Comparison of ENCODE assay signal across 1 cellular context in genomic region chr9:35646583-35647265, GRCh38.
TF ChIP-seq lines count a peak whose summit lies in the region.

No MANE protein-coding gene starts in this region.

TF ChIP-seq in HepG2, 621 proteins besides CTCF, POLR2A, EP300 and RAD21 (continued from another document and continues in another):
- TF ChIP-seq CEBPB (IDR thresholded peaks at IDR 0.05; ENCODE audit: borderline replicate concordance, low read depth, low read length) (no peak), CEBPZ (IDR thresholded peaks at IDR 0.05; ENCODE audit: low read length) (no peak), ZNF256 (CRISPR knock-in tag; conservative IDR thresholded peaks at IDR 0.05) (no peak), ZNF749 (CRISPR knock-in tag; IDR thresholded peaks at IDR 0.05; ENCODE audit: borderline replicate concordance) (no peak), BRF2 (CRISPR knock-in tag; IDR thresholded peaks at IDR 0.05) (peak; percentile 50; the same call in 1 of the 2 replicates), ZNF207 (IDR thresholded peaks at IDR 0.05; ENCODE audit: borderline replicate concordance) (no peak), MYNN (CRISPR knock-in tag; IDR thresholded peaks at IDR 0.05; ENCODE audit: low read depth) (no peak), ZMYM4 (CRISPR knock-in tag; IDR thresholded peaks at IDR 0.05) (peak; percentile 53; the same call in 1 of the 2 replicates), ZNF710 (CRISPR knock-in tag; IDR thresholded peaks at IDR 0.05; ENCODE audit: borderline replicate concordance) (0 out of 2 replicates have a peak, but pooled peaks have one; percentile 20), SAP130 (CRISPR knock-in tag; IDR thresholded peaks at IDR 0.05; ENCODE audit: low read depth) (peak; percentile 68; the same call in 1 of the 2 replicates), SRSF9 (IDR thresholded peaks at IDR 0.05; ENCODE audit: borderline replicate concordance, insufficient read depth, low read depth, low read length, poor library complexity, severe bottlenecking) (no peak), ZBTB42 (CRISPR knock-in tag; IDR thresholded peaks at IDR 0.05) (no peak), PLSCR1 (CRISPR knock-in tag; IDR thresholded peaks at IDR 0.05; ENCODE audit: borderline replicate concordance) (no peak), ZBTB43 (CRISPR knock-in tag; conservative IDR thresholded peaks at IDR 0.05) (0 out of 2 replicates have a peak, but pooled peaks have one; percentile 54), THAP7 (CRISPR knock-in tag; IDR thresholded peaks at IDR 0.05) (no peak; the same call in 1 of the 2 replicates), ZNF609 (CRISPR knock-in tag; IDR thresholded peaks at IDR 0.05; ENCODE audit: borderline replicate concordance) (no peak), ZFP1 (CRISPR knock-in tag; IDR thresholded peaks at IDR 0.05) (no peak), BCLAF1 (IDR thresholded peaks at IDR 0.05) (no peak), KDM2A (CRISPR knock-in tag; IDR thresholded peaks at IDR 0.05; ENCODE audit: borderline replicate concordance, low read depth) (peak; percentile 86; the same call in 1 of the 2 replicates), ZNF382 (CRISPR knock-in tag; IDR thresholded peaks at IDR 0.05; ENCODE audit: borderline replicate concordance) (no peak), HDAC1 (CRISPR knock-in tag; IDR thresholded peaks at IDR 0.05) (peak; percentile 66), RFX3 (CRISPR knock-in tag; IDR thresholded peaks at IDR 0.05) (no peak), ZNF12 (CRISPR knock-in tag; IDR thresholded peaks at IDR 0.05) (no peak; the same call in 1 of the 2 replicates), ERF (CRISPR knock-in tag; IDR thresholded peaks at IDR 0.05) (peak; percentile 70; the same call in 1 of the 2 replicates), MXI1 (IDR thresholded peaks at IDR 0.05; ENCODE audit: borderline replicate concordance, low read depth, low read length) (peak; percentile 67; the same call in 1 of the 3 replicates), ZNF569 (CRISPR knock-in tag; IDR thresholded peaks at IDR 0.05; ENCODE audit: borderline replicate concordance) (no peak), U2AF2 (IDR thresholded peaks at IDR 0.05; ENCODE audit: low read depth, low read length) (no peak), HES4 (CRISPR knock-in tag; IDR thresholded peaks at IDR 0.05; ENCODE audit: borderline replicate concordance) (no peak), NONO (IDR thresholded peaks at IDR 0.05) (no peak), NONO (CRISPR knock-in tag; conservative IDR thresholded peaks at IDR 0.05) (peak; percentile 58; the same call in 1 of the 2 replicates), ZBTB39 (CRISPR knock-in tag; IDR thresholded peaks at IDR 0.05) (no peak), ZFP41 (CRISPR knock-in tag; IDR thresholded peaks at IDR 0.05; ENCODE audit: borderline replicate concordance) (0 out of 2 replicates have a peak, but pooled peaks have one; percentile 41), NR2F1 (CRISPR knock-in tag; IDR thresholded peaks at IDR 0.05) (no peak)
